ENCODE assay signal across 8 cellular contexts in genomic region chr14:101721951-101722661, GRCh38. TPM values are rescaled to one million over a fixed set of nuclear protein-coding genes. Genes with fewer than 3 reads are reported as not detected.
A peak's percentile ranks its signal among the peaks of the same experiment; 100 is the strongest.
DNase-seq lines count a peak whose midpoint lies in the region; ATAC-seq and TF ChIP-seq lines count a peak whose summit lies in the region.

No MANE protein-coding gene starts in this region.

- H3K27ac ChIP-seq in neutrophil, result peak overlapping the region; percentile 76

- H3K9me3 ChIP-seq in neutrophil, result no peaks in the 10 kb centered on the region

- H3K4me3 ChIP-seq in neutrophil (ENCODE audit: low read depth in 1 of 2, low read length in 1 of 2), result peak overlapping the region; percentile 2 to 24

- TF ChIP-seq CTCF in neutrophil (IDR thresholded peaks at IDR 0.05), result no peak

- ATAC-seq in HG03378 (IDR thresholded peaks at IDR 0.05; ENCODE audit: unreplicated experiment), result peak; percentile 59

- peak; percentile 73 to 82 for DNase-seq in AML-193 (lab: John Stamatoyannopoulos, UW)
- DNase-seq in activated CD4-positive, CD25-positive, alpha-beta regulatory T cell (lab: John Stamatoyannopoulos, UW), result peak; percentile 19 to 58 (median 44)
- DNase-seq in dermis blood vessel endothelial cell, result peak; percentile 81
- DNase-seq in DMS79 (lab: John Stamatoyannopoulos, UW), result no peak
- DNase-seq in NCI-H128 (lab: John Stamatoyannopoulos, UW; ENCODE audit: unreplicated experiment), result no peak
- no peak for DNase-seq in NCI-H82 (lab: John Stamatoyannopoulos, UW)

- no peaks in the 10 kb centered on the region for H3K36me3 ChIP-seq in neutrophil

- H3K4me1 ChIP-seq in neutrophil (ENCODE audit: control insufficient read depth in 1 of 2, insufficient read depth in 1 of 2, low read depth in 1 of 2, low read length in 1 of 2), result peaks cover 40 to 43% of the 10 kb centered on the region in 2 experiments

- peaks cover 6% of the 10 kb centered on the region for H3K27me3 ChIP-seq in neutrophil

RNA-seq across cellular contexts. Expression of gene PPP2R5C, which starts 39.4 kb away (rescaled TPM):
- total RNA-seq in dermis blood vessel endothelial cell, result 80.8 and 88.9 TPM in 2 replicates

Comparison
In these comparisons a context has a peak if more than half of its experiments do, and no peak if none do; other contexts are left out.
1. DNase-seq: peak in AML-193 (2 of 2), activated CD4-positive, CD25-positive, alpha-beta regulatory T cell (4 of 4) and dermis blood vessel endothelial cell (single experiment); none in DMS79 (single experiment), NCI-H128 (single experiment) and NCI-H82 (single experiment).